19 cellular contexts compared by ENCODE assay signal in genomic region chr3:116299646-116300081, GRCh38.
DNase-seq lines count a peak whose midpoint lies in the region; ATAC-seq and TF ChIP-seq lines count a peak whose summit lies in the region.
"Had no signal": no experiment of that assay in that cellular context is flagged by ENCODE, and none has a peak within 500 bp of the region (broad histone marks: within the 10 kb centered on the region; RNA-seq: fewer than 3 reads in every experiment).

No MANE protein-coding gene starts in this region.

- in situ Hi-C loops in astrocyte of the spinal cord (cut with HindIII; ENCODE audit: low sequenced_read_pairs) = no loop called here

- H3K9me2 ChIP-seq in PC-3 (replicated peaks; ENCODE audit: low read length) = no peaks in the 10 kb centered on the region

- H3K4me2 ChIP-seq in PC-3 (ENCODE audit: low read length) = no peak overlapping the region
- H3K4me2 ChIP-seq: hepatocyte had no signal

- POLR2A ChIA-PET in PC-3 (lab: Charles Lee; ENCODE audit: unreplicated experiment) = no interaction called here

- H3F3A ChIP-seq in PC-3 (ENCODE audit: low read length, unreplicated experiment) = no peaks in the 10 kb centered on the region

- H3K27me3 ChIP-seq in muscle layer of colon (ENCODE audit: control insufficient read depth in 1 of 2, insufficient read depth in 2 of 2, low read length in 2 of 2) (no peaks in the 10 kb centered on the region), PC-3 (ENCODE audit: low read length) (no peaks in the 10 kb centered on the region)
- H3K27me3 ChIP-seq: hepatocyte, thyroid gland had no signal

- CTCF ChIA-PET in PC-3 (lab: Charles Lee) = no interaction called here

- peak; percentile 57 for DNase-seq in astrocyte of the spinal cord (ENCODE audit: low read depth, low spot score)
- DNase-seq in PC-3 = no peak
- no peak for DNase-seq in Right ventricle myocardium superior
- DNase-seq in middle frontal gyrus (ENCODE audit: extremely low spot score, low spot score) = no peak
- DNase-seq: activated CD8-positive, alpha-beta memory T cell treated with anti-CD3 and anti-CD28 coated beads, Interleukin-2, amount 50 U/mL, for 4 hours; HFFc6; mucosa of descending colon; NCI-H1436 treated with DMSO at 0.1 percent for 48 hours; NCI-H526 treated with DMSO at 0.1 percent for 48 hours; occipital lobe; RPMI8226; T-helper 2 cell; thyroid gland had no signal

- intact Hi-C loops in PC-3 (cut with micrococcal nuclease) = no loop called here
- intact Hi-C loops in Right ventricle myocardium superior (cut with DNase I) = no loop called here

- H3K27ac ChIP-seq in muscle layer of colon (ENCODE audit: low read depth, low read length) = peak overlapping the region; percentile 73
- H3K27ac ChIP-seq in PC-3 (ENCODE audit: low read length) = no peak overlapping the region
- H3K27ac ChIP-seq: hepatocyte, skin epidermis, thyroid gland had no signal

- H3K4me3 ChIP-seq in astrocyte of the spinal cord (ENCODE audit: low read depth, low read length) = no peak overlapping the region
- H3K4me3 ChIP-seq in muscle layer of colon (ENCODE audit: low read depth in 1 of 2, low read length in 2 of 2) = peak overlapping the region in 1 of 2 donors; percentile 30
- H3K4me3 ChIP-seq in PC-3 (ENCODE audit: low read length) = no peak overlapping the region
- H3K4me3 ChIP-seq: hepatocyte, mucosa of descending colon, skin epidermis, thyroid gland had no signal

- H3K9ac ChIP-seq in muscle layer of colon (ENCODE audit: low read length) = no peak overlapping the region
- no peak overlapping the region for H3K9ac ChIP-seq in PC-3 (ENCODE audit: low read length)

- no peaks in the 10 kb centered on the region for H4K20me1 ChIP-seq in PC-3 (ENCODE audit: low read length)

- no peak overlapping the region for H2AFZ ChIP-seq in PC-3 (ENCODE audit: low read length)
- H2AFZ ChIP-seq: hepatocyte had no signal

- TF ChIP-seq CTCF in astrocyte of the spinal cord (IDR thresholded peaks at IDR 0.05; ENCODE audit: low read depth, low read length) = no peak
- TF ChIP-seq CTCF in PC-3 (conservative IDR thresholded peaks at IDR 0.05; ENCODE audit: low read depth, low read length) = no peak

- ATAC-seq in GM19397 (IDR thresholded peaks at IDR 0.05; ENCODE audit: unreplicated experiment) (peak; percentile 60), HG03432 (IDR thresholded peaks at IDR 0.05; ENCODE audit: unreplicated experiment) (peak; percentile 78), PC-3 (no peak), Right ventricle myocardium superior (ENCODE audit: poor library complexity) (no peak), HG02981 (IDR thresholded peaks at IDR 0.05; ENCODE audit: unreplicated experiment) (no peak)
- ATAC-seq: mucosa of descending colon had no signal

- no peaks in the 10 kb centered on the region for H3K36me3 ChIP-seq in muscle layer of colon (ENCODE audit: insufficient read depth, low read length)
- no peaks in the 10 kb centered on the region for H3K36me3 ChIP-seq in PC-3 (ENCODE audit: low read depth, low read length)
- H3K36me3 ChIP-seq: thyroid gland had no signal

- H3K79me2 ChIP-seq in PC-3 (ENCODE audit: low read length) = no peaks in the 10 kb centered on the region
- H3K79me2 ChIP-seq: hepatocyte had no signal

- H3K9me3 ChIP-seq in muscle layer of colon (ENCODE audit: low read length) = no peaks in the 10 kb centered on the region
- no peaks in the 10 kb centered on the region for H3K9me3 ChIP-seq in PC-3 (ENCODE audit: low read length)
- H3K9me3 ChIP-seq: mucosa of descending colon, thyroid gland had no signal

- BruUV-seq in PC-3 (replicated peaks; lab: Mats Ljungman, UMichigan) = no TSS peak

- H3K4me1 ChIP-seq in muscle layer of colon (ENCODE audit: insufficient read depth, low read length) (peaks cover 58% of the 10 kb centered on the region), PC-3 (ENCODE audit: insufficient read depth, low read length) (no peaks in the 10 kb centered on the region)
- H3K4me1 ChIP-seq: thyroid gland had no signal

Comparison
In these comparisons a context has a peak if more than half of its experiments do, and no peak if none do; other contexts are left out.
1. ATAC-seq: peak in GM19397 (single experiment) and HG03432 (single experiment); none in PC-3 (single experiment), Right ventricle myocardium superior (single experiment) and HG02981 (single experiment).